13 cellular contexts compared by ENCODE assay signal in the genomic region with DNA sequence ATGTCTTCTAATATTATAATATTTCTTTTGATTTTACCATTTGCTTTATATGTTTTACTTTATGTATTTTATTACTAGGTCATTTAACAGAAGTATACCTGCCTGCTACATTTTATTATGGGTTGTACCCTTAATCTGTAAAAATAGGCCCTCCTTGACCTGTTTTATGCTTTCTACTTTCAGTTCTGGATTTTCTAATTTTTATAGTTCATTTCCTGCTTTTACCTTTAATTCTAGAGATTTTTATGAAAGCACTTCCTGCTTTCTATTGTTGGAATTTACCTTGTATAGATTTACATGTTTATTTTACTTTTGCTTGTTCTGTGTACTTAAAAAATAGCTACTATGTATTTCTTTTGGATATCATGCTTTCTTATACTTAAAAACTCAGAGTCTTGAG. TPM values are rescaled to one million over a fixed set of nuclear protein-coding genes. Genes with fewer than 3 reads are reported as not detected.
DNase-seq lines count a peak whose midpoint lies in the region; FAIRE-seq and TF ChIP-seq lines count a peak whose summit lies in the region.
"Had no signal": no experiment of that assay in that cellular context is flagged by ENCODE, and none has a peak within 500 bp of the region (broad histone marks: within the 10 kb centered on the region; RNA-seq: fewer than 3 reads in every experiment).

No MANE protein-coding gene starts in this region.

- BruUV-seq in Calu3 (replicated peaks; lab: Mats Ljungman, UMichigan), result no TSS peak

- no peaks in the 10 kb centered on the region for H3K27me3 Mint-ChIP-seq in Calu3 (ENCODE audit: unreplicated experiment)

- DNase-seq in Calu3 (no peak), DMS53 treated with DMSO at 0.1 percent for 48 hours (lab: John Stamatoyannopoulos, UW; ENCODE audit: unreplicated experiment) (peak; percentile 30), GM19238 (ENCODE audit: insufficient read length, low spot score) (no peak), MV-4-11 (lab: John Stamatoyannopoulos, UW) (no peak), DMS 273 treated with DMSO at 0.1 percent for 48 hours (lab: John Stamatoyannopoulos, UW) (no peak)
- DNase-seq: Caco-2; CD8-positive, alpha-beta memory T cell; DND-41; GF-D8; GM23248; KBM-7 had no signal

- no peaks in the 10 kb centered on the region for H3K9me3 Mint-ChIP-seq in Calu3 (ENCODE audit: low read depth, unreplicated experiment)

- no peak overlapping the region for H3K4me3 Mint-ChIP-seq in Calu3 (ENCODE audit: low read depth, unreplicated experiment)
- H3K4me3 Mint-ChIP-seq: CD8-positive, alpha-beta memory T cell had no signal

- CTCF ChIA-PET in Calu3 (lab: Charles Lee), result no interaction called here

- FAIRE-seq in islet of Langerhans (lab: Jason Lieb, UNC), result peak; percentile 96
- FAIRE-seq: H54 had no signal

- no peaks in the 10 kb centered on the region for H3K36me3 Mint-ChIP-seq in Calu3 (ENCODE audit: insufficient read depth, unreplicated experiment)

- no peak for TF ChIP-seq CTCF in Calu3 (IDR thresholded peaks at IDR 0.05; ENCODE audit: unreplicated experiment)

- H3K27ac Mint-ChIP-seq in Calu3 (ENCODE audit: unreplicated experiment), result peak overlapping the region; percentile 72
- H3K27ac Mint-ChIP-seq: CD8-positive, alpha-beta memory T cell had no signal

- H3K4me1 Mint-ChIP-seq in Calu3 (ENCODE audit: low read depth, unreplicated experiment), result no peaks in the 10 kb centered on the region
- H3K4me1 Mint-ChIP-seq: CD8-positive, alpha-beta memory T cell had no signal

- intact Hi-C loops in Calu3 (cut with micrococcal nuclease; ENCODE audit: unreplicated experiment), result no loop called here

RNA-seq across cellular contexts. Expression of gene ZNF618, which starts 20.6 kb away (rescaled TPM):
- 18.0 and 20.3 TPM in 2 replicates for total RNA-seq in Calu3 (2022)
